27 cellular contexts compared by ENCODE assay signal in genomic region chr4:182346675-182347375, GRCh38.
"Had no signal": no experiment of that assay in that cellular context is flagged by ENCODE, and none has a peak within 500 bp of the region (broad histone marks: within the 10 kb centered on the region; RNA-seq: fewer than 3 reads in every experiment).

No MANE protein-coding gene starts in this region.

- H3K4me1 ChIP-seq: colonic mucosa, esophagus squamous epithelium, parathyroid adenoma, psoas muscle, testis, uterus had no signal

- H3K36me3 ChIP-seq: adrenal gland, cardiac muscle cell, colonic mucosa, esophagus squamous epithelium, lower lobe of right lung, uterus had no signal

- DNase-seq: activated CD4-positive, alpha-beta T cell treated with anti-CD3 and anti-CD28 coated beads for 36 hours; activated CD4-positive, alpha-beta T cell treated with anti-CD3 and anti-CD28 coated beads, Interleukin-2, amount 50 U/mL, for 4 hours; activated CD4-positive, CD25-positive, alpha-beta regulatory T cell; activated effector memory CD4-positive, alpha-beta T cell treated with anti-CD3 and anti-CD28 coated beads, Interleukin-2, amount 50 U/mL, for 16 hours; activated naive CD4-positive, alpha-beta T cell treated with anti-CD3 and anti-CD28 coated beads for 36 hours; activated naive CD8-positive, alpha-beta T cell treated with anti-CD3 and anti-CD28 coated beads for 36 hours; adrenal gland; aorta; cerebellar nuclear complex; colonic mucosa; effector CD8-positive, alpha-beta T cell; esophagus squamous epithelium; foreskin melanocyte; islet precursor cell; lower lobe of right lung; mesendoderm; natural killer cell; psoas muscle; right cardiac atrium; stimulated activated CD4-positive, alpha-beta T cell treated with anti-CD3 and anti-CD28 coated beads, Interleukin-4, amount 100 ng/mL, for 1 hour; stimulated activated naive CD8-positive, alpha-beta T cell treated with anti-CD3 and anti-CD28 coated beads, Interleukin-15, Interleukin-2, amounts not matched to agents 100 U/mL and 50 U/mL, for 24 hours; T-helper 1 cell; testis; uterus had no signal

- ATAC-seq: activated CD4-positive, alpha-beta T cell treated with anti-CD3 and anti-CD28 coated beads for 36 hours; lower lobe of right lung; natural killer cell; psoas muscle; right cardiac atrium; stimulated activated naive CD8-positive, alpha-beta T cell treated with anti-CD3 and anti-CD28 coated beads, Interleukin-15, Interleukin-2, amounts not matched to agents 100 U/mL and 50 U/mL, for 24 hours had no signal

- H3K9ac ChIP-seq: parathyroid adenoma had no signal

- H3K9me3 ChIP-seq: adrenal gland, colonic mucosa, esophagus squamous epithelium, lower lobe of right lung, psoas muscle, testis, uterus had no signal

- H3K4me3 ChIP-seq: adrenal gland, cardiac muscle cell, colonic mucosa, esophagus squamous epithelium, lower lobe of right lung, psoas muscle, testis, uterus had no signal

- H3K27me3 ChIP-seq: adrenal gland, colonic mucosa, testis, uterus had no signal

- H3K27ac ChIP-seq: adrenal gland, cardiac muscle cell, colonic mucosa, epithelial cell of prostate, esophagus squamous epithelium, lower lobe of right lung, parathyroid adenoma, psoas muscle, testis, uterus had no signal

- H2AFZ ChIP-seq: parathyroid adenoma had no signal
